10 cellular contexts compared by ENCODE assay signal in the genomic region with DNA sequence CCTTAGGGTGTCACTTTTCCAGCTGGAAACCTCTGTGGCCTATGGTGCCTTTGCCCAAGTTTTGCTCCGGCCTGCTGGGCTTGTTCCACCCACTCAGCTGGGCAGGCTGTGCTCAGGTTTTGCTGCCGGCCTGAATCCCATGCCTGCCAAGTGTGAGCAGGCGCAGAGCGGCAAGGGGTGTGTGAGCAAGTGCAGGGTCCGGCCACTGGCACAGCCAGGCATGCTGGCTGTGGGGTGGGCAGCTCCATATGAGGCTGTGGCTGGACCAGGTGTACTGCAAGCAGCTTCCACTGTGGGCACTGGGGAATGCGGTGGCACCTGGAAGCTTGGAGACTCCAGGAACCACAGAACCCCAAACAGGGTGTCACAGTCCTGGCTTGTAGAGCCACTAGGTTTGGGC.
"Had no signal": no experiment of that assay in that cellular context is flagged by ENCODE, and none has a peak within 500 bp of the region (broad histone marks: within the 10 kb centered on the region; RNA-seq: fewer than 3 reads in every experiment).

No MANE protein-coding gene starts in this region.

- H3K4me3 ChIP-seq: GM23248, HAP-1, K562 had no signal

- H3K9ac ChIP-seq: GM23248 had no signal

- H3K27ac ChIP-seq: GM23248 had no signal

- DNase-seq: GM23248, GOT3, H7, HFFc6, IMR-90, KG1 had no signal

- ATAC-seq: HCT116, K562 had no signal

- H3K9me3 ChIP-seq: HAP-1 had no signal

- H2AFZ ChIP-seq: GM23248 had no signal

- H3K36me3 ChIP-seq: HAP-1 had no signal

- FAIRE-seq: HTR-8/SVneo, K562 had no signal
